22 cellular contexts compared by ENCODE assay signal in genomic region chr22:49398115-49398514, GRCh38.
A peak's percentile ranks its signal among the peaks of the same experiment; 100 is the strongest.
DNase-seq lines count a peak whose midpoint lies in the region; ATAC-seq and TF ChIP-seq lines count a peak whose summit lies in the region.
"Had no signal": no experiment of that assay in that cellular context is flagged by ENCODE, and none has a peak within 500 bp of the region (broad histone marks: within the 10 kb centered on the region; RNA-seq: fewer than 3 reads in every experiment).

No MANE protein-coding gene starts in this region.

- DNase-seq in right atrium auricular region (ENCODE audit: low spot score) (peak; percentile 32), heart right ventricle (no peak), lung (ENCODE audit: low spot score) (peak; percentile 24), prostate gland (ENCODE audit: low spot score) (peak; percentile 3)
- DNase-seq in activated T-cell treated with anti-CD3 and anti-CD28 coated beads, Interleukin-2, amount 50 U/mL, for 72 hours: no peak
- no peak for DNase-seq in activated T-cell treated with anti-CD3 and anti-CD28 coated beads, Interleukin-2, amount 50 U/mL, for 1 hour
- DNase-seq: DMS153; DND-41; KBM-7; MV-4-11; NCI-H1105; NCI-H1436 treated with DMSO at 0.1 percent for 48 hours; NCI-H187 treated with DMSO at 0.1 percent for 48 hours; NCI-H2107; NCI-H446; NCI-H524 treated with DMSO at 0.1 percent for 48 hours; NCI-H82; NK-92 treated with Interleukin-12 subunit alpha and Interleukin-12 subunit beta, amount 100 ng/mL, for 24 hours; PC-3 had no signal

- H3K36me3 ChIP-seq in right atrium auricular region (no peaks in the 10 kb centered on the region), heart right ventricle (no peaks in the 10 kb centered on the region), lung (ENCODE audit: control insufficient read depth in 2 of 2, insufficient read depth in 2 of 2, low read length in 2 of 2) (no peaks in the 10 kb centered on the region), prostate gland (no peaks in the 10 kb centered on the region)
- H3K36me3 ChIP-seq: SJSA1 had no signal

- intact Hi-C loops in heart right ventricle (cut with DNase I): no loop called here
- intact Hi-C loops in prostate gland (cut with DNase I): no loop called here

- H3K27ac ChIP-seq in right atrium auricular region: no peak overlapping the region
- no peak overlapping the region for H3K27ac ChIP-seq in heart right ventricle
- H3K27ac ChIP-seq in lung (ENCODE audit: low read depth in 1 of 2, low read length in 1 of 2): no peak overlapping the region
- H3K27ac ChIP-seq in prostate gland: no peak overlapping the region
- H3K27ac ChIP-seq: SJSA1 had no signal

- H3K4me3 Mint-ChIP-seq in activated T-cell treated with anti-CD3 and anti-CD28 coated beads, Interleukin-2, amount 50 U/mL, for 72 hours: no peak overlapping the region

- H3K4me1 ChIP-seq in right atrium auricular region (no peaks in the 10 kb centered on the region), heart right ventricle (no peaks in the 10 kb centered on the region), lung (ENCODE audit: control insufficient read depth in 2 of 2, insufficient read depth in 2 of 2, low read length in 2 of 2) (no peaks in the 10 kb centered on the region), prostate gland (replicated peaks) (no peaks in the 10 kb centered on the region)
- H3K4me1 ChIP-seq: SJSA1 had no signal

- WGBS in heart right ventricle, 2 donors: 77 to 82% methylated on average over 17 of the region's 17 CpGs
- 83 to 87% methylated on average over 15 to 17 of the region's 17 CpGs for WGBS in lung, 2 donors
- WGBS in prostate gland: 84% methylated on average over 17 of the region's 17 CpGs

- H3K4me3 ChIP-seq in right atrium auricular region (no peak overlapping the region), heart right ventricle (no peak overlapping the region), lung (no peak overlapping the region), prostate gland (no peak overlapping the region)
- H3K4me3 ChIP-seq: SJSA1 had no signal

- H3K9me3 ChIP-seq in right atrium auricular region (peaks cover 0 to 13% of the 10 kb centered on the region in 2 donors), heart right ventricle (peaks cover 0 to 9% (median 0%) of the 10 kb centered on the region in 11 donors), lung (ENCODE audit: control insufficient read depth in 2 of 2, insufficient read depth in 1 of 2, low read length in 1 of 2) (peaks cover 0 to 3% of the 10 kb centered on the region in 2 donors), prostate gland (no peaks in the 10 kb centered on the region)

- no peak for TF ChIP-seq POLR2A in prostate gland (IDR thresholded peaks at IDR 0.05)

- peaks cover 5 to 13% of the 10 kb centered on the region in 2 donors for H3K36me3 Mint-ChIP-seq in activated T-cell treated with anti-CD3 and anti-CD28 coated beads, Interleukin-2, amount 50 U/mL, for 72 hours (ENCODE audit: insufficient read depth in 2 of 2)

- peaks cover 1% of the 10 kb centered on the region for H3K27me3 Mint-ChIP-seq in activated T-cell treated with anti-CD3 and anti-CD28 coated beads, Interleukin-2, amount 50 U/mL, for 72 hours (ENCODE audit: low read depth)

- H3K27me3 ChIP-seq in right atrium auricular region (no peaks in the 10 kb centered on the region), heart right ventricle (peaks cover 0 to 26% (median 9%) of the 10 kb centered on the region in 7 donors), lung (ENCODE audit: control insufficient read depth, insufficient read depth) (no peaks in the 10 kb centered on the region), prostate gland (replicated peaks; ENCODE audit: insufficient read depth) (no peaks in the 10 kb centered on the region)
- H3K27me3 ChIP-seq: SJSA1 had no signal

- peaks cover 4% of the 10 kb centered on the region for H3K4me1 Mint-ChIP-seq in activated T-cell treated with anti-CD3 and anti-CD28 coated beads, Interleukin-2, amount 50 U/mL, for 72 hours (ENCODE audit: low read depth)

- H3K27ac Mint-ChIP-seq in activated T-cell treated with anti-CD3 and anti-CD28 coated beads, Interleukin-2, amount 50 U/mL, for 72 hours: no peak overlapping the region

- TF ChIP-seq CTCF in right atrium auricular region (IDR thresholded peaks at IDR 0.05) (no peak), heart right ventricle (IDR thresholded peaks at IDR 0.05) (no peak), lung (IDR thresholded peaks at IDR 0.05; ENCODE audit: control extremely low read depth, extremely low read depth) (no peak), prostate gland (IDR thresholded peaks at IDR 0.05) (no peak)

- ATAC-seq in heart right ventricle (no peak), lung (ENCODE audit: insufficient read depth, low FRiP score) (no peak), HG02973 (IDR thresholded peaks at IDR 0.05; ENCODE audit: unreplicated experiment) (no peak)
- no peak for ATAC-seq in activated T-cell treated with anti-CD3 and anti-CD28 coated beads, Interleukin-2, amount 50 U/mL, for 72 hours (replicated peaks in 1 of 2)
- ATAC-seq: PC-3, Right ventricle myocardium inferior had no signal

- peaks cover 5 to 9% of the 10 kb centered on the region in 2 donors for H3K9me3 Mint-ChIP-seq in activated T-cell treated with anti-CD3 and anti-CD28 coated beads, Interleukin-2, amount 50 U/mL, for 72 hours

Comparison
In these comparisons a context has a peak if more than half of its experiments do, and no peak if none do; other contexts are left out.
1. DNase-seq: peak in right atrium auricular region (single experiment), lung (single experiment) and prostate gland (single experiment); none in heart right ventricle (0 of 2), activated T-cell treated with anti-CD3 and anti-CD28 coated beads, Interleukin-2, amount 50 U/mL, for 72 hours (0 of 2) and activated T-cell treated with anti-CD3 and anti-CD28 coated beads, Interleukin-2, amount 50 U/mL, for 1 hour (single experiment).